Comparison of ENCODE assay signal across 9 cellular contexts in the genomic region with DNA sequence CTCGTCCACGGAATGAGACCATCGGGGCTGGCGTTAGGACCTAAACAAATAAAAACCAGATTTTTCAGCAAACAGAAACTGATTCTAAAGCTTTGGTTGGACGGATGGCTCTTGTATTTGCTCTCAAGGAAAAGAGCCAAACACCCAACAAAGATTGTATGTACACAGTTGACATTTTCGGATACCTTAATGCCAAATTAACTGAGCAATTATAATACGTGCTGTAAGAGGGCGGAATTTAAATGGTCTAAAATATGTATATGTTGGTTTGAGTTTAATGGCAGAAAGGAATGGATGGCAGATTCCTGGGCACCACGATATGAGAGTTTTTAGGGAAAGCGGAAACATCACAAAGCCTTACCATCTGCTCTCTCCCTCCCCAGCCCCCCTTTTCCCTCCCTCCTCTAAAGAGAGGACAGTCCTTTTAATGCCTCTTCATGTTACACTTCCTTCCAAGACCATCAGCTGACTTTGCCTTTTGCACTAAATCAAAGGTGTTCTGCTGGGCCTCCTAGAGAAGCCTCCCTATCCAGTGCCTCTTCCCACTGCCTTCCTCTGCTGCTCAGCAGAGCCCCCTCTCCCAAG. TPM values are rescaled to one million over a fixed set of nuclear protein-coding genes. Genes with fewer than 3 reads are reported as not detected.
DNase-seq lines count a peak whose midpoint lies in the region; ATAC-seq and TF ChIP-seq lines count a peak whose summit lies in the region.
"Had no signal": no experiment of that assay in that cellular context is flagged by ENCODE, and none has a peak within 500 bp of the region (broad histone marks: within the 10 kb centered on the region; RNA-seq: fewer than 3 reads in every experiment).

No MANE protein-coding gene starts in this region.

- H2AFZ ChIP-seq in OCI-LY1 (ENCODE audit: low read length): no peak overlapping the region

- 40 to 64% (median 45%) methylated on average over 10 of the region's 10 CpGs for WGBS in stomach, 5 donors

- no peak for TF ChIP-seq EP300 in stomach (IDR thresholded peaks at IDR 0.05)

- H3K4me3 ChIP-seq in OCI-LY1 (ENCODE audit: low read depth, low read length, poor library complexity, severe bottlenecking) (no peak overlapping the region), stomach (no peak overlapping the region)
- H3K4me3 ChIP-seq: mucosa of descending colon had no signal

- no peak overlapping the region for H3K4me2 ChIP-seq in OCI-LY1 (ENCODE audit: low read length)

- peak overlapping the region; percentile 83 for H3K27ac Mint-ChIP-seq in activated naive CD4-positive, alpha-beta T cell treated with anti-CD3 and anti-CD28 coated beads, Interleukin-2, amount 50 U/mL, for 24 hours

- ATAC-seq in HG03097 (IDR thresholded peaks at IDR 0.05; ENCODE audit: low FRiP score, unreplicated experiment) (no peak), GM21381 (IDR thresholded peaks at IDR 0.05; ENCODE audit: unreplicated experiment) (no peak)

- H3K4me1 ChIP-seq in OCI-LY1 (ENCODE audit: insufficient read depth, low read length, severe bottlenecking) (peaks cover 24% of the 10 kb centered on the region), stomach (peaks cover 4 to 17% (median 9%) of the 10 kb centered on the region in 4 donors)

- H3K36me3 ChIP-seq in OCI-LY1 (ENCODE audit: insufficient read depth, low read length): peaks cover 85% of the 10 kb centered on the region
- peaks cover 76 to 100% (median 100%) of the 10 kb centered on the region in 4 donors for H3K36me3 ChIP-seq in stomach

- no peaks in the 10 kb centered on the region for H3K27me3 ChIP-seq in OCI-LY1 (ENCODE audit: insufficient read depth, low read length)
- no peaks in the 10 kb centered on the region for H3K27me3 ChIP-seq in stomach

- H3K9me3 ChIP-seq in OCI-LY1 (ENCODE audit: low read length) (no peaks in the 10 kb centered on the region), stomach (no peaks in the 10 kb centered on the region)
- H3K9me3 ChIP-seq: mucosa of descending colon had no signal

- peak overlapping the region; percentile 36 for H3K4me3 Mint-ChIP-seq in activated naive CD4-positive, alpha-beta T cell treated with anti-CD3 and anti-CD28 coated beads, Interleukin-2, amount 50 U/mL, for 24 hours

- no peak overlapping the region for H3K9ac ChIP-seq in OCI-LY1 (ENCODE audit: low read length)

- peaks cover 47% of the 10 kb centered on the region for H3K36me3 Mint-ChIP-seq in activated naive CD4-positive, alpha-beta T cell treated with anti-CD3 and anti-CD28 coated beads, Interleukin-2, amount 50 U/mL, for 24 hours

- no peaks in the 10 kb centered on the region for H3K27me3 Mint-ChIP-seq in activated naive CD4-positive, alpha-beta T cell treated with anti-CD3 and anti-CD28 coated beads, Interleukin-2, amount 50 U/mL, for 24 hours

- H3F3A ChIP-seq in OCI-LY1 (ENCODE audit: insufficient read depth, low read length): no peaks in the 10 kb centered on the region

- intact Hi-C loops in stomach (cut with DNase I; ENCODE audit: low total_unique reads): no loop called here

- peak overlapping the region; percentile 67 for H3K27ac ChIP-seq in OCI-LY1 (ENCODE audit: low read depth, low read length, poor library complexity, severe bottlenecking)
- peak overlapping the region; percentile 42 for H3K27ac ChIP-seq in epithelial cell of prostate
- H3K27ac ChIP-seq in stomach: peak overlapping the region; percentile 44 to 79 (median 57)

- H3K9me3 Mint-ChIP-seq in activated naive CD4-positive, alpha-beta T cell treated with anti-CD3 and anti-CD28 coated beads, Interleukin-2, amount 50 U/mL, for 24 hours: no peaks in the 10 kb centered on the region

- TF ChIP-seq POLR2A in stomach (IDR thresholded peaks at IDR 0.05): no peak

- no peak for DNase-seq in activated naive CD4-positive, alpha-beta T cell (lab: John Stamatoyannopoulos, UW)
- DNase-seq in epithelial cell of prostate (ENCODE audit: low read depth, low spot score) (no peak), stomach (no peak), iPS-NIHi7 (ENCODE audit: extremely low spot score) (no peak)

- H3K79me2 ChIP-seq in OCI-LY1 (ENCODE audit: insufficient read depth, low read length): no peaks in the 10 kb centered on the region

- H4K20me1 ChIP-seq in OCI-LY1 (ENCODE audit: insufficient read depth, low read length): no peaks in the 10 kb centered on the region

- H3K9me2 ChIP-seq in OCI-LY1 (ENCODE audit: low read depth, low read length): no peaks in the 10 kb centered on the region

- no peak for TF ChIP-seq CTCF in OCI-LY1 (IDR thresholded peaks at IDR 0.05; ENCODE audit: low read length)
- no peak for TF ChIP-seq CTCF in stomach (IDR thresholded peaks at IDR 0.05)

- H3K4me1 Mint-ChIP-seq in activated naive CD4-positive, alpha-beta T cell treated with anti-CD3 and anti-CD28 coated beads, Interleukin-2, amount 50 U/mL, for 24 hours: peaks cover 77% of the 10 kb centered on the region

RNA-seq across cellular contexts. Expression of gene STAT1, which starts 33.2 kb away (rescaled TPM):
- 100 to 1,000 TPM in 1 of 5 donors, 10 to 100 TPM in 4; 45.8 to 289 (median 80.4) TPM for total RNA-seq in stomach
- polyA plus RNA-seq in stomach: 10 to 100 TPM; 23.2 to 36.1 (median 25.4) TPM
